In genomic region chr12:77133566-77133965, GRCh38 we compare ENCODE assay signal across 9 cellular contexts.
A peak's percentile ranks its signal among the peaks of the same experiment; 100 is the strongest.
DNase-seq lines count a peak whose midpoint lies in the region; ATAC-seq and TF ChIP-seq lines count a peak whose summit lies in the region.
"Had no signal": no experiment of that assay in that cellular context is flagged by ENCODE, and none has a peak within 500 bp of the region (broad histone marks: within the 10 kb centered on the region; RNA-seq: fewer than 3 reads in every experiment).

No MANE protein-coding gene starts in this region.

- H3K36me3 ChIP-seq in Caco-2 (ENCODE audit: control insufficient read depth, insufficient read depth, low read length) (no peaks in the 10 kb centered on the region), H7 (replicated peaks; ENCODE audit: control insufficient read depth, insufficient read depth, low read length) (no peaks in the 10 kb centered on the region), SJCRH30 (no peaks in the 10 kb centered on the region), left ventricle myocardium inferior (no peaks in the 10 kb centered on the region), gastrocnemius medialis (no peaks in the 10 kb centered on the region)

- BruUV-seq in Caco-2 (replicated peaks; lab: Mats Ljungman, UMichigan): no TSS peak

- H3K9me3 ChIP-seq in Caco-2 (no peaks in the 10 kb centered on the region), SJCRH30 (replicated peaks) (no peaks in the 10 kb centered on the region), left ventricle myocardium inferior (replicated peaks) (no peaks in the 10 kb centered on the region), gastrocnemius medialis (no peaks in the 10 kb centered on the region)

- in situ Hi-C loops in gastrocnemius medialis (cut with MboI; ENCODE audit: low sequenced_read_pairs in 4 of 4): no loop called here

- H3K27ac ChIP-seq in SJCRH30 (no peak overlapping the region), left ventricle myocardium inferior (replicated peaks) (no peak overlapping the region), gastrocnemius medialis (no peak overlapping the region)
- H3K27ac ChIP-seq: KMS-11 had no signal

- H3K4me3 ChIP-seq in Caco-2 (ENCODE audit: low read depth, low read length) (no peak overlapping the region), H7 (ENCODE audit: insufficient read depth, low read depth, low read length) (no peak overlapping the region), SJCRH30 (no peak overlapping the region), left ventricle myocardium inferior (no peak overlapping the region), gastrocnemius medialis (no peak overlapping the region)

- intact Hi-C loops in Caco-2 (cut with micrococcal nuclease; ENCODE audit: unreplicated experiment) (no loop called here), left ventricle myocardium inferior (cut with micrococcal nuclease) (no loop called here), gastrocnemius medialis (cut with DNase I; ENCODE audit: low total_unique reads) (no loop called here)

- peaks cover 8% of the 10 kb centered on the region for H3K27me3 Mint-ChIP-seq in Caco-2 (ENCODE audit: insufficient read depth, unreplicated experiment)

- H3K27me3 ChIP-seq in Caco-2 (replicated peaks; ENCODE audit: control insufficient read depth, insufficient read depth, low read length): no peaks in the 10 kb centered on the region
- no peaks in the 10 kb centered on the region for H3K27me3 ChIP-seq in H7 (ENCODE audit: control insufficient read depth, insufficient read depth, low read length)
- no peaks in the 10 kb centered on the region for H3K27me3 ChIP-seq in SJCRH30
- H3K27me3 ChIP-seq in left ventricle myocardium inferior (ENCODE audit: low read depth): no peaks in the 10 kb centered on the region
- H3K27me3 ChIP-seq in gastrocnemius medialis: no peaks in the 10 kb centered on the region

- no peak overlapping the region for H3K27ac Mint-ChIP-seq in Caco-2 (ENCODE audit: unreplicated experiment)

- H3K36me3 Mint-ChIP-seq in Caco-2 (ENCODE audit: insufficient read depth, unreplicated experiment): no peaks in the 10 kb centered on the region

- TF ChIP-seq CTCF in Caco-2 (IDR thresholded peaks at IDR 0.05; ENCODE audit: insufficient read depth in 1 of 2, low read depth in 1 of 2, low read length in 1 of 2, severe bottlenecking in 1 of 2, unreplicated experiment in 1 of 2) (no peak), left ventricle myocardium inferior (IDR thresholded peaks at IDR 0.05; ENCODE audit: borderline replicate concordance) (no peak), gastrocnemius medialis (IDR thresholded peaks at IDR 0.05 in 4 of 5, conservative IDR thresholded peaks at IDR 0.05 in 1 of 5) (no peak)

- CTCF ChIA-PET in Caco-2 (lab: Charles Lee): no interaction called here

- H3K4me1 ChIP-seq in Caco-2 (0 out of 2 replicates have a peak, but pooled peaks cover 7% of the 10 kb centered on the region), SJCRH30 (peaks cover 4% of the 10 kb centered on the region; the same call in 1 of the 2 replicates), left ventricle myocardium inferior (no peaks in the 10 kb centered on the region), gastrocnemius medialis (no peaks in the 10 kb centered on the region)

- DNase-seq in Caco-2: peak; percentile 54 to 62
- DNase-seq in H7: peak; percentile 9
- peak; percentile 71 to 80 for DNase-seq in SJCRH30
- peak; percentile 15 for DNase-seq in left ventricle myocardium inferior
- no peak for DNase-seq in gastrocnemius medialis
- DNase-seq in GDM1 (lab: John Stamatoyannopoulos, UW): no peak
- no peak for DNase-seq in NCI-H2029 (lab: John Stamatoyannopoulos, UW)

- no peak overlapping the region for H3K4me3 Mint-ChIP-seq in Caco-2 (ENCODE audit: unreplicated experiment)

- no peak for ATAC-seq in HG02571 (IDR thresholded peaks at IDR 0.05; ENCODE audit: unreplicated experiment)
- ATAC-seq in gastrocnemius medialis: no peak

- POLR2A ChIA-PET in Caco-2 (lab: Charles Lee): no interaction called here

- H3K9me3 Mint-ChIP-seq in Caco-2 (ENCODE audit: unreplicated experiment): no peaks in the 10 kb centered on the region

- H3K4me1 Mint-ChIP-seq in Caco-2 (ENCODE audit: low read depth, unreplicated experiment): no peaks in the 10 kb centered on the region

- TF ChIP-seq POLR2A in gastrocnemius medialis (IDR thresholded peaks at IDR 0.05): no peak

Comparison
In these comparisons a context has a peak if more than half of its experiments do, and no peak if none do; other contexts are left out.
1. DNase-seq: peak in Caco-2 (2 of 2), H7 (single experiment), SJCRH30 (2 of 2) and left ventricle myocardium inferior (single experiment); none in gastrocnemius medialis (0 of 2), GDM1 (single experiment) and NCI-H2029 (single experiment).